16 cellular contexts compared by ENCODE assay signal in genomic region chr14:102154121-102154520, GRCh38.
"Had no signal": no experiment of that assay in that cellular context is flagged by ENCODE, and none has a peak within 500 bp of the region (broad histone marks: within the 10 kb centered on the region; RNA-seq: fewer than 3 reads in every experiment).

No MANE protein-coding gene starts in this region.

- ATAC-seq: heart right ventricle; lower lobe of right lung; naive thymus-derived CD8-positive, alpha-beta T cell had no signal

- H3K4me1 ChIP-seq: prostate gland, upper lobe of left lung had no signal

- H3K4me3 ChIP-seq: heart right ventricle, lower lobe of right lung, prostate gland, upper lobe of left lung had no signal

- H3K9me3 ChIP-seq: heart right ventricle, lower lobe of right lung, prostate gland, upper lobe of left lung had no signal

- H3K9me3 Mint-ChIP-seq: naive thymus-derived CD8-positive, alpha-beta T cell; T-helper 1 cell treated with Interleukin-12 subunit alpha and Interleukin-12 subunit beta and Interleukin-4 antibody, amounts not matched to agents 30 μg/mL and 1 μg/mL, for 36 hours had no signal

- H3K27ac Mint-ChIP-seq: activated CD4-positive, alpha-beta memory T cell treated with anti-CD3 and anti-CD28 coated beads for 36 hours; activated naive CD8-positive, alpha-beta T cell treated with anti-CD3 and anti-CD28 coated beads, Interleukin-2, amount 10 ng/mL, durations not matched to agents 7 days and 5 days; T-helper 1 cell treated with Interleukin-12 subunit alpha and Interleukin-12 subunit beta and Interleukin-4 antibody, amounts not matched to agents 30 μg/mL and 1 μg/mL, for 36 hours had no signal

- H3K4me3 Mint-ChIP-seq: activated CD4-positive, alpha-beta memory T cell treated with anti-CD3 and anti-CD28 coated beads for 36 hours; activated naive CD8-positive, alpha-beta T cell treated with anti-CD3 and anti-CD28 coated beads, Interleukin-2, amount 10 ng/mL, durations not matched to agents 7 days and 5 days; T-helper 1 cell treated with Interleukin-12 subunit alpha and Interleukin-12 subunit beta and Interleukin-4 antibody, amounts not matched to agents 30 μg/mL and 1 μg/mL, for 36 hours had no signal

- H3K27me3 Mint-ChIP-seq: activated CD4-positive, alpha-beta memory T cell treated with anti-CD3 and anti-CD28 coated beads for 36 hours; activated naive CD8-positive, alpha-beta T cell treated with anti-CD3 and anti-CD28 coated beads, Interleukin-2, amount 10 ng/mL, durations not matched to agents 7 days and 5 days; naive thymus-derived CD8-positive, alpha-beta T cell had no signal

- H3K27me3 ChIP-seq: heart right ventricle, upper lobe of left lung had no signal

- DNase-seq: activated CD4-positive, alpha-beta memory T cell treated with anti-CD3 and anti-CD28 coated beads for 36 hours; activated CD4-positive, alpha-beta T cell treated with anti-CD3 and anti-CD28 coated beads for 48 hours; activated naive CD4-positive, alpha-beta T cell; activated naive CD8-positive, alpha-beta T cell treated with anti-CD3 and anti-CD28 coated beads, Interleukin-2, amount 10 ng/mL, durations not matched to agents 7 days and 5 days; amniotic stem cell; cortex of kidney; heart right ventricle; lower lobe of right lung; naive thymus-derived CD8-positive, alpha-beta T cell; stimulated activated CD4-positive, alpha-beta T cell treated with anti-CD3 and anti-CD28 coated beads, Interleukin-2, amount 100 ng/mL, for 48 hours; stimulated activated naive CD4-positive, alpha-beta T cell treated with Interleukin-2 at 50 U/mL for 16 hours; upper lobe of left lung had no signal

- FAIRE-seq: bronchial epithelial cell, endometrium had no signal

- H3K27ac ChIP-seq: heart right ventricle, lower lobe of right lung, prostate gland, upper lobe of left lung had no signal

- H3K36me3 ChIP-seq: prostate gland had no signal
